1 cellular context compared by ENCODE assay signal in the genomic region with DNA sequence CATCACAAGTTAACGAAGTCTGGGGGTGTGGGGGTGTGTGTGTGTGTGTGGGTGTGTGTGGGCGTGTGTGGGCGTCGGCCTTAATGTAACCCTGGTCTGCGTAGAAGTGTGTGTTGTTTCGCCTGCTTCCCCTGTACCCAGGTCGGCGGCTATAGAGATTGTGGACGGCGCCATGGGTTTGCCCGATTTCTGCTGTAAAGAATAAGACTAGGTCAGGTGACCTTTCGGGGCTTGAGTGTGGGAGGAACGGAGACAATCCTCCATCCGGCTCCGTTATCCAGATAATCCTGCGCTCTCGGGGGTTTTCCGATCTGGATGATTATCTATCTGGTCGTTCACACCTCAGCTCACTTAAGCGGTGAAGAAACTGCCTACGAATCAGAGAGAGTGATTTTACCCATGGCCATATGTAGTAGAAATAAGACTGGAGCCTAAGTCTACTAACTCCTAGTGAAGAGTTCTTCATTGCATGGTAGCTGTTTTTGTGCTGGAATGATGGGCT.
TF ChIP-seq lines count a peak whose summit lies in the region.

No MANE protein-coding gene starts in this region.

TF ChIP-seq in HepG2, 621 proteins besides CTCF, POLR2A, EP300 and RAD21 (continues in another document):
- TF ChIP-seq, protein P1, sequence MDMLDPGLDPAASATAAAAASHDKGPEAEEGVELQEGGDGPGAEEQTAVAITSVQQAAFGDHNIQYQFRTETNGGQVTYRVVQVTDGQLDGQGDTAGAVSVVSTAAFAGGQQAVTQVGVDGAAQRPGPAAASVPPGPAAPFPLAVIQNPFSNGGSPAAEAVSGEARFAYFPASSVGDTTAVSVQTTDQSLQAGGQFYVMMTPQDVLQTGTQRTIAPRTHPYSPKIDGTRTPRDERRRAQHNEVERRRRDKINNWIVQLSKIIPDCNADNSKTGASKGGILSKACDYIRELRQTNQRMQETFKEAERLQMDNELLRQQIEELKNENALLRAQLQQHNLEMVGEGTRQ (IDR thresholded peaks at IDR 0.05; ENCODE audit: low read depth, low read length): peak; percentile 51
- TF ChIP-seq, protein P1 (CRISPR knock-in tag; IDR thresholded peaks at IDR 0.05; ENCODE audit: borderline replicate concordance): peak; percentile 74
- 0 out of 2 replicates have a peak, but pooled peaks have one; percentile 47 for TF ChIP-seq MTF2 (CRISPR knock-in tag; IDR thresholded peaks at IDR 0.05; ENCODE audit: borderline replicate concordance)
- TF ChIP-seq, protein P2, sequence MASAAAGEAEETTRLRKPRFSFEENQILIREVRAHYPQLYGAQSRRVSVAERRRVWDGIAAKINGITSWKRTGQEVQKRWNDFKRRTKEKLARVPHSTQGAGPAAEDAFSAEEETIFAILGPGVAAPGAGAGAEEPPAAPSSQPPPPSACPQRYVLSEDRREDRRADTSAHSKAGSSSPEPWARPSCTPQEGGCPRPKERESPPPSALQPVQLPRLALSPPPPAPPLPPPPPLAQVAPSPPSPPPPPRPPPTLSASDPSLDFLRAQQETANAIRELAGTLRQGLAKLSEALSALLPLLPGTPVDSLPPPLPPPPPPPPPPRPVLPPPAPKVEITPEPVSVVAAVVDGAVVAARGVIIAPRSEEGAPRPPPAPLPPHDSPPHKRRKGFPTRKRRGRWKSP (CRISPR knock-in tag; IDR thresholded peaks at IDR 0.05): peak; percentile 9; the same call in 1 of the 2 replicates
- peak; percentile 72; the same call in 1 of the 2 replicates for TF ChIP-seq ELF4 (CRISPR knock-in tag; IDR thresholded peaks at IDR 0.05; ENCODE audit: borderline replicate concordance)
- 0 out of 2 replicates have a peak, but pooled peaks have one; percentile 41 for TF ChIP-seq BORCS8-MEF2B (CRISPR knock-in tag; IDR thresholded peaks at IDR 0.05)
- TF ChIP-seq, protein P3, sequence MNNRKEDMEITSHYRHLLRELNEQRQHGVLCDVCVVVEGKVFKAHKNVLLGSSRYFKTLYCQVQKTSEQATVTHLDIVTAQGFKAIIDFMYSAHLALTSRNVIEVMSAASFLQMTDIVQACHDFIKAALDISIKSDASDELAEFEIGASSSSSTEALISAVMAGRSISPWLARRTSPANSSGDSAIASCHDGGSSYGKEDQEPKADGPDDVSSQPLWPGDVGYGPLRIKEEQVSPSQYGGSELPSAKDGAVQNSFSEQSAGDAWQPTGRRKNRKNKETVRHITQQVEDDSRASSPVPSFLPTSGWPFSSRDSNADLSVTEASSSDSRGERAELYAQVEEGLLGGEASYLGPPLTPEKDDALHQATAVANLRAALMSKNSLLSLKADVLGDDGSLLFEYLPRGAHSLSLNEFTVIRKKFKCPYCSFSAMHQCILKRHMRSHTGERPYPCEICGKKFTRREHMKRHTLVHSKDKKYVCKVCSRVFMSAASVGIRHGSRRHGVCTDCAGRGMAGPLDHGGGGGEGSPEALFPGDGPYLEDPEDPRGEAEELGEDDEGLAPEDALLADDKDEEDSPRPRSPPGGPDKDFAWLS (CRISPR knock-in tag; IDR thresholded peaks at IDR 0.05; ENCODE audit: borderline replicate concordance): 0 out of 2 replicates have a peak, but pooled peaks have one; percentile 32
- peak; percentile 1; the same call in 1 of the 2 replicates for TF ChIP-seq ZNF546 (CRISPR knock-in tag; conservative IDR thresholded peaks at IDR 0.05)
- TF ChIP-seq ZEB1 (IDR thresholded peaks at IDR 0.05; ENCODE audit: insufficient replicate concordance, low read depth): peak; percentile 8
- no peak for TF ChIP-seq MTA3 (CRISPR knock-in tag; IDR thresholded peaks at IDR 0.05)
- 0 out of 2 replicates have a peak, but pooled peaks have one; percentile 0 for TF ChIP-seq DNMT1 (CRISPR knock-in tag; IDR thresholded peaks at IDR 0.05)
- TF ChIP-seq, protein P4, sequence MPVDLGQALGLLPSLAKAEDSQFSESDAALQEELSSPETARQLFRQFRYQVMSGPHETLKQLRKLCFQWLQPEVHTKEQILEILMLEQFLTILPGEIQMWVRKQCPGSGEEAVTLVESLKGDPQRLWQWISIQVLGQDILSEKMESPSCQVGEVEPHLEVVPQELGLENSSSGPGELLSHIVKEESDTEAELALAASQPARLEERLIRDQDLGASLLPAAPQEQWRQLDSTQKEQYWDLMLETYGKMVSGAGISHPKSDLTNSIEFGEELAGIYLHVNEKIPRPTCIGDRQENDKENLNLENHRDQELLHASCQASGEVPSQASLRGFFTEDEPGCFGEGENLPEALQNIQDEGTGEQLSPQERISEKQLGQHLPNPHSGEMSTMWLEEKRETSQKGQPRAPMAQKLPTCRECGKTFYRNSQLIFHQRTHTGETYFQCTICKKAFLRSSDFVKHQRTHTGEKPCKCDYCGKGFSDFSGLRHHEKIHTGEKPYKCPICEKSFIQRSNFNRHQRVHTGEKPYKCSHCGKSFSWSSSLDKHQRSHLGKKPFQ (CRISPR knock-in tag; IDR thresholded peaks at IDR 0.05; ENCODE audit: insufficient replicate concordance): peak; percentile 20
- TF ChIP-seq ZBTB38 (CRISPR knock-in tag; IDR thresholded peaks at IDR 0.05): 0 out of 2 replicates have a peak, but pooled peaks have one; percentile 60
- no peak for TF ChIP-seq YY1 (IDR thresholded peaks at IDR 0.05; ENCODE audit: insufficient read depth, insufficient replicate concordance, low read depth, low read length)
- peak; percentile 6; the same call in 1 of the 2 replicates for TF ChIP-seq ZNF605 (CRISPR knock-in tag; IDR thresholded peaks at IDR 0.05)
- TF ChIP-seq NONO (IDR thresholded peaks at IDR 0.05): no peak
- 0 out of 2 replicates have a peak, but pooled peaks have one; percentile 9 for TF ChIP-seq NONO (CRISPR knock-in tag; conservative IDR thresholded peaks at IDR 0.05)
- TF ChIP-seq DMAP1 (CRISPR knock-in tag; IDR thresholded peaks at IDR 0.05): no peak
- 0 out of 2 replicates have a peak, but pooled peaks have one; percentile 67 for TF ChIP-seq NFATC3 (CRISPR knock-in tag; IDR thresholded peaks at IDR 0.05)
- TF ChIP-seq HMG20A (CRISPR knock-in tag; IDR thresholded peaks at IDR 0.05; ENCODE audit: borderline replicate concordance): no peak
- peak; percentile 90 for TF ChIP-seq ZNF564 (CRISPR knock-in tag; IDR thresholded peaks at IDR 0.05)
- TF ChIP-seq IKZF4 (CRISPR knock-in tag; IDR thresholded peaks at IDR 0.05; ENCODE audit: borderline replicate concordance, low read depth, not compliant biosample characterization): peak; percentile 51
- TF ChIP-seq, protein P5, sequence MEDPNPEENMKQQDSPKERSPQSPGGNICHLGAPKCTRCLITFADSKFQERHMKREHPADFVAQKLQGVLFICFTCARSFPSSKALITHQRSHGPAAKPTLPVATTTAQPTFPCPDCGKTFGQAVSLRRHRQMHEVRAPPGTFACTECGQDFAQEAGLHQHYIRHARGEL (CRISPR knock-in tag; IDR thresholded peaks at IDR 0.05): 0 out of 2 replicates have a peak, but pooled peaks have one; percentile 13
- 0 out of 2 replicates have a peak, but pooled peaks have one; percentile 75 for TF ChIP-seq ZNF224 (CRISPR knock-in tag; IDR thresholded peaks at IDR 0.05)
- TF ChIP-seq ARID2 (CRISPR knock-in tag; IDR thresholded peaks at IDR 0.05; ENCODE audit: borderline replicate concordance): peak; percentile 85
- TF ChIP-seq MAFK (conservative IDR thresholded peaks at IDR 0.05 in 1 of 2, IDR thresholded peaks at IDR 0.05 in 1 of 2; ENCODE audit: low read length in 2 of 2): no peak
- peak; percentile 12 for TF ChIP-seq TEAD3 (CRISPR knock-in tag; optimal IDR thresholded peaks at IDR 0.05; ENCODE audit: borderline replicate concordance)
- no peak for TF ChIP-seq REL (CRISPR knock-in tag; conservative IDR thresholded peaks at IDR 0.05)
- no peak for TF ChIP-seq ZNF326 (CRISPR knock-in tag; IDR thresholded peaks at IDR 0.05; ENCODE audit: borderline replicate concordance)
- no peak for TF ChIP-seq NKX3-1 (CRISPR knock-in tag; IDR thresholded peaks at IDR 0.05)
- TF ChIP-seq, protein P6, sequence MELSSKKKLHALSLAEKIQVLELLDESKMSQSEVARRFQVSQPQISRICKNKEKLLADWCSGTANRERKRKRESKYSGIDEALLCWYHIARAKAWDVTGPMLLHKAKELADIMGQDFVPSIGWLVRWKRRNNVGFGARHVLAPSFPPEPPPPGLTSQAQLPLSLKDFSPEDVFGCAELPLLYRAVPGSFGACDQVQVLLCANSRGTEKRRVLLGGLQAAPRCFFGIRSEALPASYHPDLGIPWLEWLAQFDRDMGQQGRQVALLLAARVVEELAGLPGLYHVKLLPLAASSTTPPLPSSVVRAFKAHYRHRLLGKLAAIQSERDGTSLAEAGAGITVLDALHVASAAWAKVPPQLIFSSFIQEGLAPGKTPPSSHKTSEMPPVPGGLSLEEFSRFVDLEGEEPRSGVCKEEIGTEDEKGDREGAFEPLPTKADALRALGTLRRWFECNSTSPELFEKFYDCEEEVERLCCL (CRISPR knock-in tag; IDR thresholded peaks at IDR 0.05; ENCODE audit: borderline replicate concordance): 0 out of 2 replicates have a peak, but pooled peaks have one; percentile 13
- TF ChIP-seq ZNF264 (CRISPR knock-in tag; IDR thresholded peaks at IDR 0.05): no peak
- TF ChIP-seq, protein P7, sequence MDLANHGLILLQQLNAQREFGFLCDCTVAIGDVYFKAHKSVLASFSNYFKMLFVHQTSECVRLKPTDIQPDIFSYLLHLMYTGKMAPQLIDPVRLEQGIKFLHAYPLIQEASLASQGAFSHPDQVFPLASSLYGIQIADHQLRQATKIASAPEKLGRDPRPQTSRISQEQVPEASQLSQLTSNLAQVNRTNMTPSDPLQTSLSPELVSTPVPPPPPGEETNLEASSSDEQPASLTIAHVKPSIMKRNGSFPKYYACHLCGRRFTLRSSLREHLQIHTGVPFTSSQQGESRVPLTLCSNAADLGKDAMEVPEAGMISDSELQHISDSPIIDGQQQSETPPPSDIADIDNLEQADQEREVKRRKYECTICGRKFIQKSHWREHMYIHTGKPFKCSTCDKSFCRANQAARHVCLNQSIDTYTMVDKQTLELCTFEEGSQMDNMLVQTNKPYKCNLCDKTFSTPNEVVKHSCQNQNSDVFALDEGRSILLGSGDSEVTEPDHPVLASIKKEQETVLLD (CRISPR knock-in tag; IDR thresholded peaks at IDR 0.05; ENCODE audit: low read depth): peak; percentile 50; the same call in 1 of the 2 replicates
- 0 out of 2 replicates have a peak, but pooled peaks have one; percentile 6 for TF ChIP-seq NFE2L1 (CRISPR knock-in tag; IDR thresholded peaks at IDR 0.05; ENCODE audit: borderline replicate concordance)
- TF ChIP-seq, protein P8, sequence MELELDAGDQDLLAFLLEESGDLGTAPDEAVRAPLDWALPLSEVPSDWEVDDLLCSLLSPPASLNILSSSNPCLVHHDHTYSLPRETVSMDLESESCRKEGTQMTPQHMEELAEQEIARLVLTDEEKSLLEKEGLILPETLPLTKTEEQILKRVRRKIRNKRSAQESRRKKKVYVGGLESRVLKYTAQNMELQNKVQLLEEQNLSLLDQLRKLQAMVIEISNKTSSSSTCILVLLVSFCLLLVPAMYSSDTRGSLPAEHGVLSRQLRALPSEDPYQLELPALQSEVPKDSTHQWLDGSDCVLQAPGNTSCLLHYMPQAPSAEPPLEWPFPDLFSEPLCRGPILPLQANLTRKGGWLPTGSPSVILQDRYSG (CRISPR knock-in tag; IDR thresholded peaks at IDR 0.05): 0 out of 2 replicates have a peak, but pooled peaks have one; percentile 11
- TF ChIP-seq, protein P9, sequence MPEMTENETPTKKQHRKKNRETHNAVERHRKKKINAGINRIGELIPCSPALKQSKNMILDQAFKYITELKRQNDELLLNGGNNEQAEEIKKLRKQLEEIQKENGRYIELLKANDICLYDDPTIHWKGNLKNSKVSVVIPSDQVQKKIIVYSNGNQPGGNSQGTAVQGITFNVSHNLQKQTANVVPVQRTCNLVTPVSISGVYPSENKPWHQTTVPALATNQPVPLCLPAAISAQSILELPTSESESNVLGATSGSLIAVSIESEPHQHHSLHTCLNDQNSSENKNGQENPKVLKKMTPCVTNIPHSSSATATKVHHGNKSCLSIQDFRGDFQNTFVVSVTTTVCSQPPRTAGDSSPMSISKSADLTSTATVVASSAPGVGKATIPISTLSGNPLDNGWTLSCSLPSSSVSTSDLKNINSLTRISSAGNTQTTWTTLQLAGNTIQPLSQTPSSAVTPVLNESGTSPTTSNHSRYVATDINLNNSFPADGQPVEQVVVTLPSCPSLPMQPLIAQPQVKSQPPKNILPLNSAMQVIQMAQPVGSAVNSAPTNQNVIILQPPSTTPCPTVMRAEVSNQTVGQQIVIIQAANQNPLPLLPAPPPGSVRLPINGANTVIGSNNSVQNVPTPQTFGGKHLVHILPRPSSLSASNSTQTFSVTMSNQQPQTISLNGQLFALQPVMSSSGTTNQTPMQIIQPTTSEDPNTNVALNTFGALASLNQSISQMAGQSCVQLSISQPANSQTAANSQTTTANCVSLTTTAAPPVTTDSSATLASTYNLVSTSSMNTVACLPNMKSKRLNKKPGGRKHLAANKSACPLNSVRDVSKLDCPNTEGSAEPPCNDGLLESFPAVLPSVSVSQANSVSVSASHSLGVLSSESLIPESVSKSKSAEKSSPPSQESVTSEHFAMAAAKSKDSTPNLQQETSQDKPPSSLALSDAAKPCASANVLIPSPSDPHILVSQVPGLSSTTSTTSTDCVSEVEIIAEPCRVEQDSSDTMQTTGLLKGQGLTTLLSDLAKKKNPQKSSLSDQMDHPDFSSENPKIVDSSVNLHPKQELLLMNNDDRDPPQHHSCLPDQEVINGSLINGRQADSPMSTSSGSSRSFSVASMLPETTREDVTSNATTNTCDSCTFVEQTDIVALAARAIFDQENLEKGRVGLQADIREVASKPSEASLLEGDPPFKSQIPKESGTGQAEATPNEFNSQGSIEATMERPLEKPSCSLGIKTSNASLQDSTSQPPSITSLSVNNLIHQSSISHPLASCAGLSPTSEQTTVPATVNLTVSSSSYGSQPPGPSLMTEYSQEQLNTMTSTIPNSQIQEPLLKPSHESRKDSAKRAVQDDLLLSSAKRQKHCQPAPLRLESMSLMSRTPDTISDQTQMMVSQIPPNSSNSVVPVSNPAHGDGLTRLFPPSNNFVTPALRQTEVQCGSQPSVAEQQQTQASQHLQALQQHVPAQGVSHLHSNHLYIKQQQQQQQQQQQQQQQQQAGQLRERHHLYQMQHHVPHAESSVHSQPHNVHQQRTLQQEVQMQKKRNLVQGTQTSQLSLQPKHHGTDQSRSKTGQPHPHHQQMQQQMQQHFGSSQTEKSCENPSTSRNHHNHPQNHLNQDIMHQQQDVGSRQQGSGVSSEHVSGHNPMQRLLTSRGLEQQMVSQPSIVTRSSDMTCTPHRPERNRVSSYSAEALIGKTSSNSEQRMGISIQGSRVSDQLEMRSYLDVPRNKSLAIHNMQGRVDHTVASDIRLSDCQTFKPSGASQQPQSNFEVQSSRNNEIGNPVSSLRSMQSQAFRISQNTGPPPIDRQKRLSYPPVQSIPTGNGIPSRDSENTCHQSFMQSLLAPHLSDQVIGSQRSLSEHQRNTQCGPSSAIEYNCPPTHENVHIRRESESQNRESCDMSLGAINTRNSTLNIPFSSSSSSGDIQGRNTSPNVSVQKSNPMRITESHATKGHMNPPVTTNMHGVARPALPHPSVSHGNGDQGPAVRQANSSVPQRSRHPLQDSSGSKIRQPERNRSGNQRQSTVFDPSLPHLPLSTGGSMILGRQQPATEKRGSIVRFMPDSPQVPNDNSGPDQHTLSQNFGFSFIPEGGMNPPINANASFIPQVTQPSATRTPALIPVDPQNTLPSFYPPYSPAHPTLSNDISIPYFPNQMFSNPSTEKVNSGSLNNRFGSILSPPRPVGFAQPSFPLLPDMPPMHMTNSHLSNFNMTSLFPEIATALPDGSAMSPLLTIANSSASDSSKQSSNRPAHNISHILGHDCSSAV (CRISPR knock-in tag; IDR thresholded peaks at IDR 0.05; ENCODE audit: borderline replicate concordance): 0 out of 2 replicates have a peak, but pooled peaks have one; percentile 22
- peak; percentile 20; the same call in 1 of the 2 replicates for TF ChIP-seq RFX3 (CRISPR knock-in tag; IDR thresholded peaks at IDR 0.05)
